In genomic region chr20:51540074-51540473, GRCh38 we compare ENCODE assay signal across 8 cellular contexts. TPM values are rescaled to one million over a fixed set of nuclear protein-coding genes. Genes with fewer than 3 reads are reported as not detected.
DNase-seq lines count a peak whose midpoint lies in the region; ATAC-seq, FAIRE-seq and TF ChIP-seq lines count a peak whose summit lies in the region.
"Not testable (repeated sequence)": the region's sequence is repeated elsewhere in the genome, so short reads cannot be mapped to it uniquely, and the experiment has no call there.

No MANE protein-coding gene starts in this region.

- peaks cover 0 to 11% (median 0%) of the 10 kb centered on the region in 11 experiments; a peak in 7 of 22 replicates for H3K27me3 ChIP-seq in BLaER1 treated with 17β-estradiol and CSF1 and Interleukin-3, amounts not matched to agents 10 nM and 100 nM
- not testable (repeated sequence) for H3K27me3 ChIP-seq in KMS-11 (ENCODE audit: insufficient read depth, low read depth)
- peaks cover 0 to 15% of the 10 kb centered on the region in 2 experiments; a peak in 3 of 5 replicates for H3K27me3 ChIP-seq in HepG2 (ENCODE audit: control insufficient read depth in 1 of 2, insufficient read depth in 2 of 2, low read length in 2 of 2)

- DNase-seq in activated CD8-positive, alpha-beta T cell treated with anti-CD3 and anti-CD28 coated beads, Interleukin-2, amount 10 ng/mL, durations not matched to agents 7 days and 5 days; HepG2 (ENCODE audit: low spot score); stimulated activated effector memory CD8-positive, alpha-beta T cell treated with anti-CD3 and anti-CD28 coated beads, Interleukin-12 subunit alpha, Interleukin-12 subunit beta, amount 100 ng/mL, for 72 hours (ENCODE audit: low spot score in 2 of 2): not testable (repeated sequence)

- intact Hi-C loops in dendritic cell treated with granulocyte-macrophage colony-stimulating factor and Interleukin-4, amounts not matched to agents 40 ng/mL and 50 ng/mL, for 4 days (cut with micrococcal nuclease) = loop anchor here (5.0 kb wide), 1 partner anchor 38 kb away; no protein-coding TSS in a partner anchor
- intact Hi-C loops in HepG2 (cut with micrococcal nuclease; ENCODE audit: unreplicated experiment) = loop anchor here (2.0 to 10.0 kb wide), 4 partner anchors 37 to 555 kb away; no protein-coding TSS in a partner anchor

- peaks cover 0 to 11% (median 0%) of the 10 kb centered on the region in 11 experiments; a peak in 2 of 22 replicates for H4K20me1 ChIP-seq in BLaER1 treated with 17β-estradiol and CSF1 and Interleukin-3, amounts not matched to agents 10 nM and 100 nM
- not testable (repeated sequence) for H4K20me1 ChIP-seq in KMS-11 (ENCODE audit: insufficient read depth); HepG2 (ENCODE audit: insufficient read depth, low read length)

- H3K4me3 ChIP-seq in BLaER1 treated with 17β-estradiol and CSF1 and Interleukin-3, amounts not matched to agents 10 nM and 100 nM; KMS-11 (IDR thresholded peaks at IDR 0.05; ENCODE audit: insufficient read depth, low read depth, low read length); HepG2 (replicated peaks in 1 of 3; ENCODE audit: insufficient read depth in 1 of 3, low read depth in 2 of 3, low read length in 3 of 3): not testable (repeated sequence)

- peaks cover 61% of the 10 kb centered on the region for H3K4me1 Mint-ChIP-seq in T-helper 1 cell treated with Interleukin-12 subunit alpha and Interleukin-12 subunit beta and Interleukin-4 antibody, amounts not matched to agents 30 μg/mL and 1 μg/mL, for 36 hours (ENCODE audit: low read depth)
- peaks cover 69% of the 10 kb centered on the region for H3K4me1 Mint-ChIP-seq in activated CD8-positive, alpha-beta T cell treated with anti-CD3 and anti-CD28 coated beads, Interleukin-2, amount 10 ng/mL, durations not matched to agents 7 days and 5 days (ENCODE audit: low read depth)
- peaks cover 74% of the 10 kb centered on the region for H3K4me1 Mint-ChIP-seq in activated naive CD4-positive, alpha-beta T cell treated with anti-CD3 and anti-CD28 coated beads, Interleukin-2, amount 50 U/mL, for 24 hours
- peaks cover 60% of the 10 kb centered on the region for H3K4me1 Mint-ChIP-seq in dendritic cell treated with granulocyte-macrophage colony-stimulating factor and Interleukin-4, amounts not matched to agents 40 ng/mL and 50 ng/mL, for 4 days (ENCODE audit: low read depth)
- H3K4me1 Mint-ChIP-seq in stimulated activated effector memory CD8-positive, alpha-beta T cell treated with anti-CD3 and anti-CD28 coated beads, Interleukin-12 subunit alpha, Interleukin-12 subunit beta, amount 100 ng/mL, for 72 hours = peaks cover 78% of the 10 kb centered on the region

- H3K27ac Mint-ChIP-seq in T-helper 1 cell treated with Interleukin-12 subunit alpha and Interleukin-12 subunit beta and Interleukin-4 antibody, amounts not matched to agents 30 μg/mL and 1 μg/mL, for 36 hours = peak overlapping the region; percentile 97
- H3K27ac Mint-ChIP-seq in activated CD8-positive, alpha-beta T cell treated with anti-CD3 and anti-CD28 coated beads, Interleukin-2, amount 10 ng/mL, durations not matched to agents 7 days and 5 days = peak overlapping the region; percentile 98
- peak overlapping the region; percentile 59 for H3K27ac Mint-ChIP-seq in activated naive CD4-positive, alpha-beta T cell treated with anti-CD3 and anti-CD28 coated beads, Interleukin-2, amount 50 U/mL, for 24 hours
- peak overlapping the region; percentile 90 for H3K27ac Mint-ChIP-seq in dendritic cell treated with granulocyte-macrophage colony-stimulating factor and Interleukin-4, amounts not matched to agents 40 ng/mL and 50 ng/mL, for 4 days
- peak overlapping the region; percentile 92 for H3K27ac Mint-ChIP-seq in stimulated activated effector memory CD8-positive, alpha-beta T cell treated with anti-CD3 and anti-CD28 coated beads, Interleukin-12 subunit alpha, Interleukin-12 subunit beta, amount 100 ng/mL, for 72 hours

- TF ChIP-seq EP300 in HepG2 (IDR thresholded peaks at IDR 0.05; ENCODE audit: low read depth in 2 of 2, low read length in 2 of 2); HepG2 (CRISPR knock-in tag; IDR thresholded peaks at IDR 0.05; ENCODE audit: borderline replicate concordance): not testable (repeated sequence)

- H3K4me2 ChIP-seq in BLaER1 treated with 17β-estradiol and CSF1 and Interleukin-3, amounts not matched to agents 10 nM and 100 nM = peak overlapping the region in 10 of 11 experiments; percentile 73 to 99 (median 94); a peak in 16 of 22 replicates
- H3K4me2 ChIP-seq in KMS-11 = peak overlapping the region; percentile 98
- not testable (repeated sequence) for H3K4me2 ChIP-seq in HepG2 (ENCODE audit: low read depth, low read length)

- peaks cover 50 to 60% (median 56%) of the 10 kb centered on the region in 10 experiments for H3K4me1 ChIP-seq in BLaER1 treated with 17β-estradiol and CSF1 and Interleukin-3, amounts not matched to agents 10 nM and 100 nM
- H3K4me1 ChIP-seq in KMS-11 (ENCODE audit: low read depth, poor library complexity, severe bottlenecking) = peaks cover 32% of the 10 kb centered on the region
- H3K4me1 ChIP-seq in HepG2 (ENCODE audit: insufficient read depth, low read length) = peaks cover 33% of the 10 kb centered on the region

- not testable (repeated sequence) for H3K9me3 Mint-ChIP-seq in T-helper 1 cell treated with Interleukin-12 subunit alpha and Interleukin-12 subunit beta and Interleukin-4 antibody, amounts not matched to agents 30 μg/mL and 1 μg/mL, for 36 hours; activated CD8-positive, alpha-beta T cell treated with anti-CD3 and anti-CD28 coated beads, Interleukin-2, amount 10 ng/mL, durations not matched to agents 7 days and 5 days (ENCODE audit: insufficient read depth); activated naive CD4-positive, alpha-beta T cell treated with anti-CD3 and anti-CD28 coated beads, Interleukin-2, amount 50 U/mL, for 24 hours; dendritic cell treated with granulocyte-macrophage colony-stimulating factor and Interleukin-4, amounts not matched to agents 40 ng/mL and 50 ng/mL, for 4 days; stimulated activated effector memory CD8-positive, alpha-beta T cell treated with anti-CD3 and anti-CD28 coated beads, Interleukin-12 subunit alpha, Interleukin-12 subunit beta, amount 100 ng/mL, for 72 hours

- POLR2A ChIA-PET in activated CD8-positive, alpha-beta T cell treated with anti-CD3 and anti-CD28 coated beads, Interleukin-2, amount 10 ng/mL, durations not matched to agents 7 days and 5 days (lab: Charles Lee) = interaction anchor here (0.6 to 3.6 kb wide), 5 partner anchors 12 to 139 kb away, joined by 3 to 30 read pairs (median 19); no protein-coding TSS in a partner anchor
- POLR2A ChIA-PET in HepG2 (lab: Yijun Ruan, JAX) = not testable (repeated sequence)

- peaks cover 12 to 25% (median 18%) of the 10 kb centered on the region in 11 experiments; a peak in 21 of 22 replicates for H3K9me3 ChIP-seq in BLaER1 treated with 17β-estradiol and CSF1 and Interleukin-3, amounts not matched to agents 10 nM and 100 nM (replicated peaks in 1 of 11)
- H3K9me3 ChIP-seq in HepG2 (ENCODE audit: low read length) = not testable (repeated sequence)

- not testable (repeated sequence) for FAIRE-seq in HepG2 (lab: Jason Lieb, UNC)

- not testable (repeated sequence) for BruUV-seq in HepG2 (replicated peaks; lab: Mats Ljungman, UMichigan)

- not testable (repeated sequence) for TF ChIP-seq CTCF in KMS-11 (conservative IDR thresholded peaks at IDR 0.05; ENCODE audit: low read depth, low read length); HepG2 (CRISPR knock-in tag; IDR thresholded peaks at IDR 0.05)

- peaks cover 70% of the 10 kb centered on the region for H3K79me2 ChIP-seq in KMS-11 (ENCODE audit: insufficient read depth, low read depth)
- H3K79me2 ChIP-seq in HepG2 (ENCODE audit: insufficient read depth, low read length) = not testable (repeated sequence)

- H3K9ac ChIP-seq in BLaER1 treated with 17β-estradiol and CSF1 and Interleukin-3, amounts not matched to agents 10 nM and 100 nM; HepG2 (ENCODE audit: insufficient read depth, low read depth, low read length): not testable (repeated sequence)
- peak overlapping the region; percentile 86; the same call in 1 of the 2 replicates for H3K9ac ChIP-seq in KMS-11

- H3K27me3 Mint-ChIP-seq in T-helper 1 cell treated with Interleukin-12 subunit alpha and Interleukin-12 subunit beta and Interleukin-4 antibody, amounts not matched to agents 30 μg/mL and 1 μg/mL, for 36 hours (ENCODE audit: low read depth) = peaks cover 12% of the 10 kb centered on the region
- not testable (repeated sequence) for H3K27me3 Mint-ChIP-seq in activated CD8-positive, alpha-beta T cell treated with anti-CD3 and anti-CD28 coated beads, Interleukin-2, amount 10 ng/mL, durations not matched to agents 7 days and 5 days (ENCODE audit: low read depth); activated naive CD4-positive, alpha-beta T cell treated with anti-CD3 and anti-CD28 coated beads, Interleukin-2, amount 50 U/mL, for 24 hours
- H3K27me3 Mint-ChIP-seq in dendritic cell treated with granulocyte-macrophage colony-stimulating factor and Interleukin-4, amounts not matched to agents 40 ng/mL and 50 ng/mL, for 4 days = peaks cover 40% of the 10 kb centered on the region

- in situ Hi-C loops in HepG2 (cut with HindIII; ENCODE audit: extremely low pct_ligation_motif_present, low pct_unique_long_range_greater_than_20kb) = not testable (repeated sequence)

- peaks cover 48% of the 10 kb centered on the region for H3K36me3 Mint-ChIP-seq in T-helper 1 cell treated with Interleukin-12 subunit alpha and Interleukin-12 subunit beta and Interleukin-4 antibody, amounts not matched to agents 30 μg/mL and 1 μg/mL, for 36 hours (ENCODE audit: low read depth)
- H3K36me3 Mint-ChIP-seq in activated CD8-positive, alpha-beta T cell treated with anti-CD3 and anti-CD28 coated beads, Interleukin-2, amount 10 ng/mL, durations not matched to agents 7 days and 5 days (ENCODE audit: low read depth) = peaks cover 61% of the 10 kb centered on the region
- H3K36me3 Mint-ChIP-seq in activated naive CD4-positive, alpha-beta T cell treated with anti-CD3 and anti-CD28 coated beads, Interleukin-2, amount 50 U/mL, for 24 hours = peaks cover 16% of the 10 kb centered on the region
- peaks cover 25% of the 10 kb centered on the region for H3K36me3 Mint-ChIP-seq in dendritic cell treated with granulocyte-macrophage colony-stimulating factor and Interleukin-4, amounts not matched to agents 40 ng/mL and 50 ng/mL, for 4 days (ENCODE audit: low read depth)
- peaks cover 46% of the 10 kb centered on the region for H3K36me3 Mint-ChIP-seq in stimulated activated effector memory CD8-positive, alpha-beta T cell treated with anti-CD3 and anti-CD28 coated beads, Interleukin-12 subunit alpha, Interleukin-12 subunit beta, amount 100 ng/mL, for 72 hours

- not testable (repeated sequence) for TF ChIP-seq POLR2A in HepG2 (IDR thresholded peaks at IDR 0.05; ENCODE audit: insufficient read depth in 1 of 2, low read depth in 2 of 2, low read length in 2 of 2)

- TF ChIP-seq RAD21 in HepG2 (CRISPR knock-in tag; IDR thresholded peaks at IDR 0.05) = not testable (repeated sequence)

- peaks cover 0 to 23% (median 8%) of the 10 kb centered on the region in 11 experiments; a peak in 12 of 22 replicates for H3K36me3 ChIP-seq in BLaER1 treated with 17β-estradiol and CSF1 and Interleukin-3, amounts not matched to agents 10 nM and 100 nM
- H3K36me3 ChIP-seq in KMS-11 (ENCODE audit: insufficient read depth); HepG2 (replicated peaks in 1 of 2; ENCODE audit: control insufficient read depth in 1 of 2, insufficient read depth in 2 of 2, low read length in 2 of 2): not testable (repeated sequence)

- ATAC-seq in activated CD8-positive, alpha-beta T cell treated with anti-CD3 and anti-CD28 coated beads, Interleukin-2, amount 10 ng/mL, durations not matched to agents 7 days and 5 days; HepG2; stimulated activated effector memory CD8-positive, alpha-beta T cell treated with anti-CD3 and anti-CD28 coated beads, Interleukin-12 subunit alpha, Interleukin-12 subunit beta, amount 100 ng/mL, for 72 hours: not testable (repeated sequence)

- H3K27ac ChIP-seq in BLaER1 treated with 17β-estradiol and CSF1 and Interleukin-3, amounts not matched to agents 10 nM and 100 nM; HepG2 (ENCODE audit: extremely low read length, insufficient read depth, low read length): not testable (repeated sequence)
- H3K27ac ChIP-seq in KMS-11 = peak overlapping the region; percentile 84

- CTCF ChIA-PET in activated CD8-positive, alpha-beta T cell treated with anti-CD3 and anti-CD28 coated beads, Interleukin-2, amount 10 ng/mL, durations not matched to agents 7 days and 5 days (lab: Charles Lee) = interaction anchor here (0.7 to 4.5 kb wide), 12 partner anchors 8 to 746 kb away, joined by 3 to 34 read pairs (median 14); partner anchors contain the start of gene BCAS4
- CTCF ChIA-PET in HepG2 (lab: Yijun Ruan, JAX; ENCODE audit: low intra/inter-chr PET ratio, low total read pairs) = not testable (repeated sequence)

- WGBS in HepG2 (ENCODE audit: low lambda C conversion rate) = 97% methylated on average over 7 of the region's 7 CpGs

- peak overlapping the region; percentile 98 for H3K4me3 Mint-ChIP-seq in T-helper 1 cell treated with Interleukin-12 subunit alpha and Interleukin-12 subunit beta and Interleukin-4 antibody, amounts not matched to agents 30 μg/mL and 1 μg/mL, for 36 hours
- H3K4me3 Mint-ChIP-seq in activated CD8-positive, alpha-beta T cell treated with anti-CD3 and anti-CD28 coated beads, Interleukin-2, amount 10 ng/mL, durations not matched to agents 7 days and 5 days = peak overlapping the region; percentile 93
- peak overlapping the region; percentile 95 for H3K4me3 Mint-ChIP-seq in activated naive CD4-positive, alpha-beta T cell treated with anti-CD3 and anti-CD28 coated beads, Interleukin-2, amount 50 U/mL, for 24 hours
- H3K4me3 Mint-ChIP-seq in dendritic cell treated with granulocyte-macrophage colony-stimulating factor and Interleukin-4, amounts not matched to agents 40 ng/mL and 50 ng/mL, for 4 days = peak overlapping the region; percentile 20
- peak overlapping the region; percentile 95 for H3K4me3 Mint-ChIP-seq in stimulated activated effector memory CD8-positive, alpha-beta T cell treated with anti-CD3 and anti-CD28 coated beads, Interleukin-12 subunit alpha, Interleukin-12 subunit beta, amount 100 ng/mL, for 72 hours

- not testable (repeated sequence) for H2AFZ ChIP-seq in KMS-11 (ENCODE audit: low read depth); HepG2 (ENCODE audit: low read length)

RNA-seq across cellular contexts. Expression of gene NFATC2, which starts 2.4 kb away (rescaled TPM):
- 10 to 100 TPM; 53.5 to 55.8 TPM for total RNA-seq in activated CD8-positive, alpha-beta T cell treated with anti-CD3 and anti-CD28 coated beads, Interleukin-2, amount 10 ng/mL, durations not matched to agents 7 days and 5 days
- 3.3 and 8.0 TPM in 2 replicates for total RNA-seq in HepG2 (2016; rRNA removed; fragmentation: Illumina TruSeq; extraction: Trizol)
- total RNA-seq in HepG2 (2016; cell fraction: cytosol; rRNA removed; fragmentation: Illumina TruSeq; extraction: Trizol; ENCODE audit: low read depth) = 4.1 and 4.9 TPM in 2 replicates
- 2.6 and 7.7 TPM in 2 replicates for total RNA-seq in HepG2 (2016; cell fraction: insoluble cytoplasmic fraction; rRNA removed; fragmentation: Illumina TruSeq; extraction: Trizol)
- 4.2 TPM in 2 replicates for total RNA-seq in HepG2 (2016; cell fraction: membrane; rRNA removed; fragmentation: Illumina TruSeq; extraction: Trizol)
- total RNA-seq in HepG2 (2016; cell fraction: nucleus; rRNA removed; fragmentation: Illumina TruSeq; extraction: Trizol) = 8.5 and 9.9 TPM in 2 replicates
- polyA plus RNA-seq in HepG2 (2011; rRNA removed) = 1.9 TPM in 2 replicates
- 0.85 and 1.7 TPM in 2 replicates for polyA plus RNA-seq in HepG2 (2011; cell fraction: cytosol; rRNA removed)
- polyA plus RNA-seq in HepG2 (2011; cell fraction: nucleus; rRNA removed) = 6.8 and 7.7 TPM in 2 replicates
- 5.7 and 6.1 TPM in 2 replicates for polyA plus RNA-seq in HepG2 (2012)
- polyA plus RNA-seq in HepG2 (2016; cell fraction: cytosol; fragmentation: Illumina TruSeq; extraction: Trizol; ENCODE audit: low read depth) = 0.31 and 0.43 TPM in 2 replicates
- polyA plus RNA-seq in HepG2 (2016; cell fraction: insoluble cytoplasmic fraction; fragmentation: Illumina TruSeq; extraction: Trizol; ENCODE audit: low read depth) = 7.2 and 8.9 TPM in 2 replicates
- polyA plus RNA-seq in HepG2 (2016; cell fraction: membrane; fragmentation: Illumina TruSeq; extraction: Trizol; ENCODE audit: low read depth) = 1.2 and 1.4 TPM in 2 replicates
- polyA plus RNA-seq in HepG2 (2016; cell fraction: nucleus; fragmentation: Illumina TruSeq; extraction: Trizol; ENCODE audit: insufficient read depth, low read depth) = 11.5 and 12.3 TPM in 2 replicates
- polyA minus RNA-seq in HepG2 (2011; rRNA and poly(A)+ RNA removed; ENCODE audit: low replicate concordance) = 3.3 TPM in 1 of 2 replicates, not detected in the other
- polyA minus RNA-seq in HepG2 (2011; cell fraction: cytosol; rRNA and poly(A)+ RNA removed) = 4.3 and 5.8 TPM in 2 replicates
- polyA minus RNA-seq in HepG2 (2011; cell fraction: nucleus; rRNA and poly(A)+ RNA removed) = 7.7 and 8.2 TPM in 2 replicates

Comparison
In these comparisons a context has a peak if more than half of its experiments do, and no peak if none do; other contexts are left out.
1. H3K4me3 Mint-ChIP-seq: peak in every context shown above with its lines; median percentile 98 in T-helper 1 cell treated with Interleukin-12 subunit alpha and Interleukin-12 subunit beta and Interleukin-4 antibody, amounts not matched to agents 30 μg/mL and 1 μg/mL, for 36 hours; 95 in activated naive CD4-positive, alpha-beta T cell treated with anti-CD3 and anti-CD28 coated beads, Interleukin-2, amount 50 U/mL, for 24 hours; 95 in stimulated activated effector memory CD8-positive, alpha-beta T cell treated with anti-CD3 and anti-CD28 coated beads, Interleukin-12 subunit alpha, Interleukin-12 subunit beta, amount 100 ng/mL, for 72 hours; 93 in activated CD8-positive, alpha-beta T cell treated with anti-CD3 and anti-CD28 coated beads, Interleukin-2, amount 10 ng/mL, durations not matched to agents 7 days and 5 days; 20 in dendritic cell treated with granulocyte-macrophage colony-stimulating factor and Interleukin-4, amounts not matched to agents 40 ng/mL and 50 ng/mL, for 4 days.
2. RNA of gene NFATC2, which starts 2.4 kb away (total RNA-seq): 53.5 to 55.8 TPM in activated CD8-positive, alpha-beta T cell treated with anti-CD3 and anti-CD28 coated beads, Interleukin-2, amount 10 ng/mL, durations not matched to agents 7 days and 5 days; 2.6 to 9.9 TPM in HepG2; every median in the first group is over 4 times any median in the second.
3. Peak in every context shown above with its lines, with median percentiles within 50 percentile points of each other: H3K27ac Mint-ChIP-seq.